9 cellular contexts compared by ENCODE assay signal in genomic region chr11:64878223-64878493, GRCh38. TPM values are rescaled to one million over a fixed set of nuclear protein-coding genes. Genes with fewer than 3 reads are reported as not detected.
DNase-seq lines count a peak whose midpoint lies in the region; ATAC-seq, FAIRE-seq and TF ChIP-seq lines count a peak whose summit lies in the region.
"Had no signal": no experiment of that assay in that cellular context is flagged by ENCODE, and none has a peak within 500 bp of the region (broad histone marks: within the 10 kb centered on the region; RNA-seq: fewer than 3 reads in every experiment).

No MANE protein-coding gene starts in this region.

- H3K27me3 ChIP-seq in CD4-positive, alpha-beta memory T cell (ENCODE audit: insufficient read depth, low read length): no peaks in the 10 kb centered on the region
- H3K27me3 ChIP-seq in iPS-18a (ENCODE audit: control insufficient read depth, insufficient read depth, low read length): peaks cover 9% of the 10 kb centered on the region

- H3K4me3 Mint-ChIP-seq in CD4-positive, alpha-beta memory T cell: peak overlapping the region; percentile 99 to 100 (median 99)
- peak overlapping the region; percentile 100 for H3K4me3 Mint-ChIP-seq in activated naive CD8-positive, alpha-beta T cell treated with anti-CD3 and anti-CD28 coated beads, Interleukin-2, amount 10 ng/mL, durations not matched to agents 7 days and 5 days
- peak overlapping the region; percentile 97 for H3K4me3 Mint-ChIP-seq in stimulated activated naive CD8-positive, alpha-beta T cell treated with anti-CD3 and anti-CD28 coated beads, Interleukin-15, Interleukin-2, amounts not matched to agents 100 ng/mL and 50 ng/mL, for 24 hours

- peak overlapping the region; percentile 87 to 97 (median 96) for H3K27ac Mint-ChIP-seq in CD4-positive, alpha-beta memory T cell
- peak overlapping the region; percentile 88 for H3K27ac Mint-ChIP-seq in activated naive CD8-positive, alpha-beta T cell treated with anti-CD3 and anti-CD28 coated beads, Interleukin-2, amount 10 ng/mL, durations not matched to agents 7 days and 5 days
- peak overlapping the region; percentile 92 for H3K27ac Mint-ChIP-seq in stimulated activated naive CD8-positive, alpha-beta T cell treated with anti-CD3 and anti-CD28 coated beads, Interleukin-15, Interleukin-2, amounts not matched to agents 100 ng/mL and 50 ng/mL, for 24 hours

- peak; percentile 19 for ATAC-seq in HG03045 (IDR thresholded peaks at IDR 0.05; ENCODE audit: unreplicated experiment)
- peak; percentile 25 for ATAC-seq in activated naive CD8-positive, alpha-beta T cell treated with anti-CD3 and anti-CD28 coated beads, Interleukin-2, amount 10 ng/mL, durations not matched to agents 7 days and 5 days (ENCODE audit: low read depth)
- no peak for ATAC-seq in HG03097 (IDR thresholded peaks at IDR 0.05; ENCODE audit: low FRiP score, unreplicated experiment)

- peaks cover 9% of the 10 kb centered on the region for H3K36me3 ChIP-seq in CD4-positive, alpha-beta memory T cell (ENCODE audit: insufficient read depth, low read length)
- H3K36me3 ChIP-seq in iPS-18a (ENCODE audit: control insufficient read depth, low read depth, low read length): no peaks in the 10 kb centered on the region

- intact Hi-C loops in CD4-positive, alpha-beta memory T cell (cut with micrococcal nuclease): loop anchor here (1.0 to 2.0 kb wide), 10 partner anchors 9 to 75 kb away; partner anchors contain the start of genes ATG2A, MAP4K2 and PPP2R5B

- H3K9me3 Mint-ChIP-seq in CD4-positive, alpha-beta memory T cell: peaks cover 0 to 14% (median 0%) of the 10 kb centered on the region in 8 donors
- no peaks in the 10 kb centered on the region for H3K9me3 Mint-ChIP-seq in activated naive CD8-positive, alpha-beta T cell treated with anti-CD3 and anti-CD28 coated beads, Interleukin-2, amount 10 ng/mL, durations not matched to agents 7 days and 5 days
- H3K9me3 Mint-ChIP-seq in stimulated activated naive CD8-positive, alpha-beta T cell treated with anti-CD3 and anti-CD28 coated beads, Interleukin-15, Interleukin-2, amounts not matched to agents 100 ng/mL and 50 ng/mL, for 24 hours: no peaks in the 10 kb centered on the region

- in situ Hi-C loops in GM13977 (cut with MboI; ENCODE audit: low pct_unique_long_range_greater_than_20kb, low sequenced_read_pairs, unreplicated experiment): no loop called here

- H3K9ac ChIP-seq in iPS-18a (ENCODE audit: low read length): peak overlapping the region; percentile 63

- H3K9me3 ChIP-seq in CD4-positive, alpha-beta memory T cell (ENCODE audit: control insufficient read depth in 1 of 2, low read length in 2 of 2): no peaks in the 10 kb centered on the region
- no peaks in the 10 kb centered on the region for H3K9me3 ChIP-seq in iPS-18a (ENCODE audit: control insufficient read depth, low read depth, low read length)

- peaks cover 36 to 76% (median 50%) of the 10 kb centered on the region in 4 donors for H3K4me1 Mint-ChIP-seq in CD4-positive, alpha-beta memory T cell
- peaks cover 58% of the 10 kb centered on the region for H3K4me1 Mint-ChIP-seq in activated naive CD8-positive, alpha-beta T cell treated with anti-CD3 and anti-CD28 coated beads, Interleukin-2, amount 10 ng/mL, durations not matched to agents 7 days and 5 days
- H3K4me1 Mint-ChIP-seq in stimulated activated naive CD8-positive, alpha-beta T cell treated with anti-CD3 and anti-CD28 coated beads, Interleukin-15, Interleukin-2, amounts not matched to agents 100 ng/mL and 50 ng/mL, for 24 hours (ENCODE audit: low read depth): peaks cover 73% of the 10 kb centered on the region

- no peaks in the 10 kb centered on the region for H3K27me3 Mint-ChIP-seq in CD4-positive, alpha-beta memory T cell
- H3K27me3 Mint-ChIP-seq in activated naive CD8-positive, alpha-beta T cell treated with anti-CD3 and anti-CD28 coated beads, Interleukin-2, amount 10 ng/mL, durations not matched to agents 7 days and 5 days: no peaks in the 10 kb centered on the region
- no peaks in the 10 kb centered on the region for H3K27me3 Mint-ChIP-seq in stimulated activated naive CD8-positive, alpha-beta T cell treated with anti-CD3 and anti-CD28 coated beads, Interleukin-15, Interleukin-2, amounts not matched to agents 100 ng/mL and 50 ng/mL, for 24 hours

- DNase-seq in CD4-positive, alpha-beta memory T cell: no peak
- DNase-seq in activated naive CD8-positive, alpha-beta T cell treated with anti-CD3 and anti-CD28 coated beads, Interleukin-2, amount 10 ng/mL, durations not matched to agents 7 days and 5 days: no peak
- DNase-seq in GM13977 (ENCODE audit: low spot score) (no peak), frontal cortex (ENCODE audit: low spot score in 2 of 2) (no peak)

- peaks cover 25 to 44% of the 10 kb centered on the region in 2 donors for H3K36me3 Mint-ChIP-seq in CD4-positive, alpha-beta memory T cell
- H3K36me3 Mint-ChIP-seq in activated naive CD8-positive, alpha-beta T cell treated with anti-CD3 and anti-CD28 coated beads, Interleukin-2, amount 10 ng/mL, durations not matched to agents 7 days and 5 days: peaks cover 31% of the 10 kb centered on the region
- H3K36me3 Mint-ChIP-seq in stimulated activated naive CD8-positive, alpha-beta T cell treated with anti-CD3 and anti-CD28 coated beads, Interleukin-15, Interleukin-2, amounts not matched to agents 100 ng/mL and 50 ng/mL, for 24 hours (ENCODE audit: low read depth): peaks cover 39% of the 10 kb centered on the region

- H3K27ac ChIP-seq in CD4-positive, alpha-beta memory T cell (ENCODE audit: low read depth, low read length): peak overlapping the region; percentile 85
- no peak overlapping the region for H3K27ac ChIP-seq in iPS-18a (ENCODE audit: low read length)

- H3K4me3 ChIP-seq in CD4-positive, alpha-beta memory T cell (ENCODE audit: low read length in 2 of 2): peak overlapping the region; percentile 82 to 99
- peak overlapping the region; percentile 82 for H3K4me3 ChIP-seq in iPS-18a (ENCODE audit: low read length)

- POLR2A ChIA-PET in CD4-positive, alpha-beta memory T cell (lab: Charles Lee; ENCODE audit: partially characterized antibody): interaction anchor here (0.8 to 31.5 kb wide), 18 partner anchors 11 to 243 kb away, joined by 3 to 2105 read pairs (median 5); partner anchors contain the start of genes ATG2A, CDC42BPG, FAU and MEN1
- POLR2A ChIA-PET in activated naive CD8-positive, alpha-beta T cell treated with anti-CD3 and anti-CD28 coated beads, Interleukin-2, amount 10 ng/mL, durations not matched to agents 7 days and 5 days (lab: Charles Lee): interaction anchor here (0.8 to 24.3 kb wide), 7 partner anchors 10 to 131 kb away, joined by 3 to 782 read pairs (median 4); partner anchors contain the start of genes CDC42BPG and SF1

- CTCF ChIA-PET in CD4-positive, alpha-beta memory T cell (lab: Charles Lee; ENCODE audit: partially characterized antibody): interaction anchor here (1.5 to 29.4 kb wide), 4 partner anchors 10 to 46 kb away, joined by 4 to 1245 read pairs (median 34); partner anchors contain the start of genes CDC42BPG and PPP2R5B

- FAIRE-seq in frontal cortex (lab: Jason Lieb, UNC): no peak

- H3K4me1 ChIP-seq in CD4-positive, alpha-beta memory T cell (ENCODE audit: insufficient read depth, low read length): peaks cover 63% of the 10 kb centered on the region
- peaks cover 10% of the 10 kb centered on the region for H3K4me1 ChIP-seq in iPS-18a (ENCODE audit: control insufficient read depth, low read depth, low read length)

- no peak for TF ChIP-seq CTCF in GM13977 (IDR thresholded peaks at IDR 0.05; ENCODE audit: extremely low read depth, insufficient read depth, missing control alignments)

RNA-seq across cellular contexts. Expression of gene EHD1, which starts 0.3 kb away (rescaled TPM):
- 100 to 1,000 TPM; 268 to 279 TPM for total RNA-seq in CD4-positive, alpha-beta memory T cell
- polyA plus RNA-seq in CD4-positive, alpha-beta memory T cell: 100 to 1,000 TPM; 125 to 200 TPM
- total RNA-seq in activated naive CD8-positive, alpha-beta T cell treated with anti-CD3 and anti-CD28 coated beads, Interleukin-2, amount 10 ng/mL, durations not matched to agents 7 days and 5 days: 100 to 1,000 TPM; 187 to 195 TPM
- total RNA-seq in frontal cortex: 23.6 TPM

RNA-seq across cellular contexts. Expression of gene CDC42BPG, which starts 33.7 kb away (rescaled TPM):
- 1 to 10 TPM; 6.2 to 9.0 TPM for total RNA-seq in CD4-positive, alpha-beta memory T cell
- polyA plus RNA-seq in CD4-positive, alpha-beta memory T cell: under 1 TPM in 1 of 2 donors, not detected in 1; 0.62 TPM
- 1 to 10 TPM; 3.4 to 3.5 TPM for total RNA-seq in activated naive CD8-positive, alpha-beta T cell treated with anti-CD3 and anti-CD28 coated beads, Interleukin-2, amount 10 ng/mL, durations not matched to agents 7 days and 5 days
- under 0.01 TPM for total RNA-seq in frontal cortex

RNA-seq across cellular contexts. Expression of gene ATG2A, which starts 38.9 kb away (rescaled TPM):
- total RNA-seq in CD4-positive, alpha-beta memory T cell: 10 to 100 TPM; 45.7 to 47.3 TPM
- 1 to 10 TPM; 4.1 to 6.3 TPM for polyA plus RNA-seq in CD4-positive, alpha-beta memory T cell
- 10 to 100 TPM; 34.5 to 39.7 TPM for total RNA-seq in activated naive CD8-positive, alpha-beta T cell treated with anti-CD3 and anti-CD28 coated beads, Interleukin-2, amount 10 ng/mL, durations not matched to agents 7 days and 5 days
- total RNA-seq in frontal cortex: 7.3 TPM

RNA-seq across cellular contexts. Expression of gene PPP2R5B, which starts 46.3 kb away (rescaled TPM):
- 10 to 100 TPM; 14.0 to 15.8 TPM for total RNA-seq in CD4-positive, alpha-beta memory T cell
- polyA plus RNA-seq in CD4-positive, alpha-beta memory T cell: 1 to 10 TPM; 5.6 to 8.8 TPM
- total RNA-seq in activated naive CD8-positive, alpha-beta T cell treated with anti-CD3 and anti-CD28 coated beads, Interleukin-2, amount 10 ng/mL, durations not matched to agents 7 days and 5 days: 10 to 100 TPM; 18.6 to 22.3 TPM
- 27.3 TPM for total RNA-seq in frontal cortex

RNA-seq across cellular contexts. Expression of gene GPHA2, which starts 57.5 kb away (rescaled TPM):
- under 1 TPM in 1 of 2 experiments, not detected in 1; 0.47 TPM for total RNA-seq in CD4-positive, alpha-beta memory T cell
- polyA plus RNA-seq in CD4-positive, alpha-beta memory T cell: not detected
- not detected for total RNA-seq in activated naive CD8-positive, alpha-beta T cell treated with anti-CD3 and anti-CD28 coated beads, Interleukin-2, amount 10 ng/mL, durations not matched to agents 7 days and 5 days
- not detected for total RNA-seq in frontal cortex
- total RNA-seq: renal cortical epithelial cell had no signal
